ENCODE assay signal across 11 cellular contexts in genomic region chr16:11582157-11582814, GRCh38. TPM values are rescaled to one million over a fixed set of nuclear protein-coding genes. Genes with fewer than 3 reads are reported as not detected.
DNase-seq lines count a peak whose midpoint lies in the region; ATAC-seq and TF ChIP-seq lines count a peak whose summit lies in the region.
"Had no signal": no experiment of that assay in that cellular context is flagged by ENCODE, and none has a peak within 500 bp of the region (broad histone marks: within the 10 kb centered on the region; RNA-seq: fewer than 3 reads in every experiment).

No MANE protein-coding gene starts in this region.

- H2AFZ ChIP-seq in GM23338: no peak overlapping the region

- peak overlapping the region; percentile 49 for H3K4me3 ChIP-seq in CD8-positive, alpha-beta memory T cell (ENCODE audit: low read length)
- H3K4me3 ChIP-seq in GM23338 (peak overlapping the region; percentile 38), dorsolateral prefrontal cortex (no peak overlapping the region)

- H4K20me1 ChIP-seq in GM23338 (replicated peaks; ENCODE audit: insufficient read depth): no peaks in the 10 kb centered on the region; the same call in 1 of the 2 replicates

- CTCF ChIA-PET in CD8-positive, alpha-beta memory T cell (lab: Charles Lee): interaction anchor here (0.7 to 3.5 kb wide), 7 partner anchors 36 to 129 kb away, joined by 3 to 16 read pairs (median 4); no protein-coding TSS in a partner anchor

- H3K27me3 Mint-ChIP-seq in CD8-positive, alpha-beta memory T cell: no peaks in the 10 kb centered on the region
- peaks cover 37% of the 10 kb centered on the region for H3K27me3 Mint-ChIP-seq in GM23338 (ENCODE audit: insufficient read depth, low read depth, poor library complexity)
- no peaks in the 10 kb centered on the region for H3K27me3 Mint-ChIP-seq in activated naive CD8-positive, alpha-beta T cell
- H3K27me3 Mint-ChIP-seq in neural crest cell (ENCODE audit: low read depth): peaks cover 1% of the 10 kb centered on the region

- peak; percentile 23 for ATAC-seq in GM23338
- ATAC-seq: foreskin keratinocyte had no signal

- no peaks in the 10 kb centered on the region for H3K9me3 ChIP-seq in CD8-positive, alpha-beta memory T cell (ENCODE audit: low read length)

- peak overlapping the region; percentile 47 to 96 (median 89) for H3K27ac Mint-ChIP-seq in CD8-positive, alpha-beta memory T cell
- H3K27ac Mint-ChIP-seq in GM23338 (no peak overlapping the region), neural crest cell (ENCODE audit: unreplicated experiment) (no peak overlapping the region)
- H3K27ac Mint-ChIP-seq in activated naive CD8-positive, alpha-beta T cell: peak overlapping the region; percentile 92

- POLR2A ChIA-PET in CD8-positive, alpha-beta memory T cell (lab: Charles Lee): interaction anchor here (0.5 to 1.0 kb wide), 7 partner anchors 9 to 129 kb away, joined by 3 to 5 read pairs (median 4); no protein-coding TSS in a partner anchor

- H3K4me2 ChIP-seq in GM23338: peak overlapping the region; percentile 66

- H3K79me2 ChIP-seq in GM23338 (replicated peaks; ENCODE audit: insufficient read depth): peaks cover 84% of the 10 kb centered on the region

- H3K27me3 ChIP-seq in CD8-positive, alpha-beta memory T cell (ENCODE audit: insufficient read depth, low read length, poor library complexity, severe bottlenecking): no peaks in the 10 kb centered on the region
- H3K27me3 ChIP-seq in GM23338 (ENCODE audit: insufficient read depth) (peaks cover 28% of the 10 kb centered on the region), dorsolateral prefrontal cortex (peaks cover 0 to 12% (median 0%) of the 10 kb centered on the region in 45 donors)
- H3K27me3 ChIP-seq: foreskin keratinocyte had no signal

- no peak for TF ChIP-seq CTCF in GM23338 (conservative IDR thresholded peaks at IDR 0.05; ENCODE audit: low read depth in 2 of 2)
- TF ChIP-seq CTCF in neural crest cell (conservative IDR thresholded peaks at IDR 0.05): no peak
- TF ChIP-seq CTCF in dorsolateral prefrontal cortex (IDR thresholded peaks at IDR 0.05 in 54 of 56, conservative IDR thresholded peaks at IDR 0.05 in 2 of 56; ENCODE audit: low read depth in 1 of 56, partially characterized antibody in 56 of 56): no peak

- H3F3A ChIP-seq in GM23338 (replicated peaks; ENCODE audit: low read depth): peaks cover under 1% of the 10 kb centered on the region; the same call in 1 of the 2 replicates

- H3K36me3 ChIP-seq in CD8-positive, alpha-beta memory T cell (ENCODE audit: insufficient read depth, low read length): no peaks in the 10 kb centered on the region
- H3K36me3 ChIP-seq in GM23338 (ENCODE audit: insufficient read depth): peaks cover 7% of the 10 kb centered on the region

- peak overlapping the region; percentile 59 to 97 (median 75) for H3K4me3 Mint-ChIP-seq in CD8-positive, alpha-beta memory T cell
- H3K4me3 Mint-ChIP-seq in GM23338 (peak overlapping the region; percentile 62), neural crest cell (peak overlapping the region; percentile 36)
- peak overlapping the region; percentile 80 for H3K4me3 Mint-ChIP-seq in activated naive CD8-positive, alpha-beta T cell
- H3K4me3 Mint-ChIP-seq: mesothelial cell of epicardium had no signal

- H3K4me1 Mint-ChIP-seq in CD8-positive, alpha-beta memory T cell: peaks cover 67 to 83% (median 75%) of the 10 kb centered on the region in 3 donors
- H3K4me1 Mint-ChIP-seq in GM23338: peaks cover 45% of the 10 kb centered on the region
- peaks cover 76% of the 10 kb centered on the region for H3K4me1 Mint-ChIP-seq in activated naive CD8-positive, alpha-beta T cell (ENCODE audit: low read depth)
- H3K4me1 Mint-ChIP-seq in neural crest cell: peaks cover 42% of the 10 kb centered on the region

- DNase-seq in CD8-positive, alpha-beta memory T cell: no peak
- DNase-seq in GM23338 (ENCODE audit: low spot score): peak; percentile 71
- no peak for DNase-seq in neural crest cell (ENCODE audit: low read depth, low spot score)
- no peak for DNase-seq in dorsolateral prefrontal cortex
- DNase-seq in NCI-H146 treated with DMSO at 0.1 percent for 48 hours (lab: John Stamatoyannopoulos, UW; ENCODE audit: unreplicated experiment): no peak
- DNase-seq in activated CD8-positive, alpha-beta memory T cell treated with anti-CD3 and anti-CD28 coated beads, Interleukin-2, amount 50 U/mL, for 48 hours: no peak
- no peak for DNase-seq in stimulated activated naive CD4-positive, alpha-beta T cell (lab: John Stamatoyannopoulos, UW)
- DNase-seq: DND-41, foreskin keratinocyte had no signal

- peak overlapping the region; percentile 2 for H3K27ac ChIP-seq in CD8-positive, alpha-beta memory T cell (ENCODE audit: low read depth, low read length)
- H3K27ac ChIP-seq in GM23338 (ENCODE audit: low read depth) (peak overlapping the region; percentile 78), dorsolateral prefrontal cortex (peak overlapping the region in 12 of 59 donors; percentile 0 to 96 (median 20))
- H3K27ac ChIP-seq: foreskin keratinocyte had no signal

- peaks cover 0 to 65% (median 8%) of the 10 kb centered on the region in 3 donors for H3K36me3 Mint-ChIP-seq in CD8-positive, alpha-beta memory T cell
- H3K36me3 Mint-ChIP-seq in GM23338 (ENCODE audit: low read depth) (peaks cover 2% of the 10 kb centered on the region; the same call in 1 of the 3 replicates), neural crest cell (ENCODE audit: low read depth) (no peaks in the 10 kb centered on the region)
- H3K36me3 Mint-ChIP-seq in activated naive CD8-positive, alpha-beta T cell: peaks cover 5% of the 10 kb centered on the region
- H3K36me3 Mint-ChIP-seq: mesothelial cell of epicardium had no signal

- intact Hi-C loops in dorsolateral prefrontal cortex (cut with DNase I): no loop called here

- no peaks in the 10 kb centered on the region for H3K9me3 Mint-ChIP-seq in CD8-positive, alpha-beta memory T cell
- H3K9me3 Mint-ChIP-seq in GM23338 (no peaks in the 10 kb centered on the region), neural crest cell (no peaks in the 10 kb centered on the region)
- H3K9me3 Mint-ChIP-seq in activated naive CD8-positive, alpha-beta T cell (ENCODE audit: low read depth): no peaks in the 10 kb centered on the region
- H3K9me3 Mint-ChIP-seq: mesothelial cell of epicardium had no signal

- H3K4me1 ChIP-seq in CD8-positive, alpha-beta memory T cell (ENCODE audit: insufficient read depth, low read length): peaks cover 69% of the 10 kb centered on the region
- H3K4me1 ChIP-seq in GM23338 (ENCODE audit: insufficient read depth): peaks cover 42% of the 10 kb centered on the region

- H3K9me2 ChIP-seq in GM23338 (ENCODE audit: insufficient read depth): no peaks in the 10 kb centered on the region

TF ChIP-seq in GM23338, 12 proteins besides CTCF, POLR2A, EP300 and RAD21:
- TF ChIP-seq ZNF331 (CRISPR knock-in tag; IDR thresholded peaks at IDR 0.05; ENCODE audit: low read depth) (no peak), NANOG (IDR thresholded peaks at IDR 0.05; ENCODE audit: borderline replicate concordance) (peak; percentile 6; the same call in 1 of the 2 replicates)

RNA-seq across cellular contexts. Expression of gene LITAF, which starts 4.4 kb away (rescaled TPM):
- total RNA-seq in CD8-positive, alpha-beta memory T cell: 100 to 1,000 TPM; 199 to 201 TPM
- polyA plus RNA-seq in CD8-positive, alpha-beta memory T cell: 629 TPM
- 131 and 139 TPM in 2 replicates for total RNA-seq in GM23338 (2014; rRNA removed; shearing (Covaris generic))
- polyA plus RNA-seq in GM23338 (2016; fragmentation: Nextera tagmentation; extraction: Ambion mirVana): 147 and 158 TPM in 2 replicates
- total RNA-seq in neural crest cell: 62.9 and 69.7 TPM in 2 replicates
- 100 to 1,000 TPM in 7 of 120 experiments, 10 to 100 TPM in 113; 14.7 to 172 (median 49.8) TPM for total RNA-seq in dorsolateral prefrontal cortex

Comparison
In these comparisons a context has a peak if more than half of its experiments do, and no peak if none do; other contexts are left out.
1. H3K4me3 ChIP-seq: peak in CD8-positive, alpha-beta memory T cell (single experiment) and GM23338 (single experiment); none in dorsolateral prefrontal cortex (0 of 59).
2. H3K27ac Mint-ChIP-seq: peak in CD8-positive, alpha-beta memory T cell (8 of 8) and activated naive CD8-positive, alpha-beta T cell (single experiment); none in GM23338 (single experiment) and neural crest cell (single experiment).
3. Peak in every context shown above with its lines, with median percentiles within 50 percentile points of each other: H3K4me3 Mint-ChIP-seq.